Comparison of ENCODE assay signal across 7 cellular contexts in the genomic region with DNA sequence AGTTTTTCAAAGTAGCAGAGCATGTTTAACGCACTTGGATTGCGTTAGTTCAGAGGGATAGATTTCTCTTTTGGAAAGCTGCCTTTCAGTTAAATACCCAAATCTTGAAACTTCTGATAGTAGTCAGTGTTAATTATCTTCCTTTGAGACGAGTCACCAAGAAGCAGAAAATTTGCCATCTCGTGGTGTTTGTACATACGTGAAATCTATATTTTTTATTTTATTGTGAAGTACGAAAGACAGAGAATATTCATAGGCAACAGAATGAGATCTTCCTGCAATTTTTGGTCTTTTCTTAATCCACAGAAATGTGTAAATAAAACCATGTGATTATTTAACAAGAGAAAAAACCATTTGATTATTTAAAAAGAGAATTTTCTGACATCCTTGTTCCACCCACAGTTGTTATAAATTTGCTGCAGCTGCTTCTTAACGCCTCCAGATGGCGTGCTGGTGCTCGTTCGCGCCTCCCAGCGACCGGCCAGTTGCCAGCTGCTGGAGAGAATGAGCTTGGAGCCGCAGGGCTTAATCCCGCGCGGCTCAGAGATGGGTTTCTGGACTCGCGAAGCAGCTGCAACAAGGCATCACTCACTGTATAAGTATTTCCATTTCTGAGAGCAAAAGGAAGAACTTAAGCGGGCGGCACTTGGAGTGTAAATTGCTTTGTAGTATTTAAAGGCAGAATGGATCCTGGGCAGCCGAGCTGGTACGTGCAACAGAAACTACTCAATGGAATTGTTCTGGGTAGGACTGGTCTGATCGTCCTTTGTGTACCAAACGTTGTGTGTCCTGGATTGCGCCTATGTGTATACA. TPM values are rescaled to one million over a fixed set of nuclear protein-coding genes. Genes with fewer than 3 reads are reported as not detected.
DNase-seq lines count a peak whose midpoint lies in the region; ATAC-seq, FAIRE-seq and TF ChIP-seq lines count a peak whose summit lies in the region.

No MANE protein-coding gene starts in this region.

- TF ChIP-seq CTCF in GM12872 (IDR thresholded peaks at IDR 0.05; ENCODE audit: insufficient read depth, low read depth, low read length), result peak; percentile 86
- peak; percentile 89 to 93 for TF ChIP-seq CTCF in GM23338 (conservative IDR thresholded peaks at IDR 0.05; ENCODE audit: low read depth in 2 of 2)
- TF ChIP-seq CTCF in OCI-LY3 (IDR thresholded peaks at IDR 0.05; ENCODE audit: low read depth, low read length), result peak; percentile 94
- peak; percentile 98 for TF ChIP-seq CTCF in astrocyte (IDR thresholded peaks at IDR 0.05; ENCODE audit: insufficient read depth, low read depth, low read length)

- H3K27me3 ChIP-seq in GM23338 (ENCODE audit: insufficient read depth) (peaks cover 7% of the 10 kb centered on the region), OCI-LY3 (ENCODE audit: low read depth, low read length) (no peaks in the 10 kb centered on the region), astrocyte (ENCODE audit: insufficient read depth, low read length) (no peaks in the 10 kb centered on the region)

- no peaks in the 10 kb centered on the region for H3F3A ChIP-seq in GM23338 (replicated peaks; ENCODE audit: low read depth)

- H3K4me1 Mint-ChIP-seq in GM23338, result peaks cover 12% of the 10 kb centered on the region
- no peaks in the 10 kb centered on the region for H3K4me1 Mint-ChIP-seq in astrocyte (ENCODE audit: low read depth, unreplicated experiment)

- no peak overlapping the region for H3K27ac ChIP-seq in GM23338 (ENCODE audit: low read depth)
- no peak overlapping the region for H3K27ac ChIP-seq in OCI-LY3 (ENCODE audit: low read length)
- no peak overlapping the region for H3K27ac ChIP-seq in astrocyte (ENCODE audit: low read depth, low read length)

- H2AFZ ChIP-seq in GM23338 (peak overlapping the region; percentile 57), OCI-LY3 (ENCODE audit: low read depth, low read length) (peak overlapping the region; percentile 89), astrocyte (ENCODE audit: low read depth, low read length) (peak overlapping the region; percentile 84)

- TF ChIP-seq EP300 in Ishikawa (IDR thresholded peaks at IDR 0.05; ENCODE audit: borderline replicate concordance), result no peak

- no peaks in the 10 kb centered on the region for H3K36me3 Mint-ChIP-seq in GM23338 (ENCODE audit: low read depth)
- H3K36me3 Mint-ChIP-seq in astrocyte (ENCODE audit: low read depth, unreplicated experiment), result no peaks in the 10 kb centered on the region

- peak overlapping the region; percentile 69 for H3K4me2 ChIP-seq in GM23338
- H3K4me2 ChIP-seq in OCI-LY3 (ENCODE audit: low read length), result peak overlapping the region; percentile 90
- peak overlapping the region; percentile 90 for H3K4me2 ChIP-seq in astrocyte (ENCODE audit: low read length)

- no peak for FAIRE-seq in astrocyte (lab: Jason Lieb, UNC)

- H3K4me1 ChIP-seq in GM23338 (ENCODE audit: insufficient read depth) (peaks cover 7% of the 10 kb centered on the region; the same call in 1 of the 2 replicates), OCI-LY3 (ENCODE audit: low read length) (no peaks in the 10 kb centered on the region), astrocyte (ENCODE audit: insufficient read depth, low read length) (no peaks in the 10 kb centered on the region)

- H3K9me3 ChIP-seq in OCI-LY3 (ENCODE audit: insufficient read depth, low read length), result no peaks in the 10 kb centered on the region
- H3K9me3 ChIP-seq in astrocyte (ENCODE audit: insufficient read depth, low read depth, low read length), result no peaks in the 10 kb centered on the region

- peaks cover 1% of the 10 kb centered on the region for H3K27me3 Mint-ChIP-seq in GM23338 (ENCODE audit: insufficient read depth, low read depth, poor library complexity)
- no peaks in the 10 kb centered on the region for H3K27me3 Mint-ChIP-seq in astrocyte (ENCODE audit: low read depth, unreplicated experiment)

- H3K36me3 ChIP-seq in GM23338 (ENCODE audit: insufficient read depth) (no peaks in the 10 kb centered on the region), OCI-LY3 (replicated peaks; ENCODE audit: low read depth, low read length) (no peaks in the 10 kb centered on the region), astrocyte (ENCODE audit: insufficient read depth, low read length) (no peaks in the 10 kb centered on the region)

- no peaks in the 10 kb centered on the region for H3K9me3 Mint-ChIP-seq in GM23338
- no peaks in the 10 kb centered on the region for H3K9me3 Mint-ChIP-seq in astrocyte (ENCODE audit: unreplicated experiment)

- H3K27ac Mint-ChIP-seq in GM23338 (no peak overlapping the region), astrocyte (ENCODE audit: unreplicated experiment) (no peak overlapping the region)

- H3K79me2 ChIP-seq in GM23338 (replicated peaks; ENCODE audit: insufficient read depth) (no peaks in the 10 kb centered on the region), OCI-LY3 (ENCODE audit: low read length) (no peaks in the 10 kb centered on the region), astrocyte (ENCODE audit: insufficient read depth, low read length) (no peaks in the 10 kb centered on the region)

- peak overlapping the region; percentile 70 for H3K4me3 Mint-ChIP-seq in GM23338
- H3K4me3 Mint-ChIP-seq in astrocyte (ENCODE audit: unreplicated experiment), result peak overlapping the region; percentile 69

- peak; percentile 98 for ATAC-seq in GM23338
- ATAC-seq in sciatic nerve, result peak; percentile 87

- DNase-seq in GM23338 (ENCODE audit: low spot score) (peak; percentile 89), astrocyte (ENCODE audit: low read depth) (peak; percentile 61), hippocampal formation (lab: John Stamatoyannopoulos, UW) (peak; percentile 74 to 83), sciatic nerve (ENCODE audit: low spot score) (peak; percentile 82)

- intact Hi-C loops in sciatic nerve (cut with DNase I), result no loop called here

- peak; percentile 67 for TF ChIP-seq RAD21 in Ishikawa (IDR thresholded peaks at IDR 0.05; ENCODE audit: low read depth)

- H4K20me1 ChIP-seq in GM23338 (replicated peaks; ENCODE audit: insufficient read depth) (no peaks in the 10 kb centered on the region), OCI-LY3 (ENCODE audit: insufficient read depth, low read length) (no peaks in the 10 kb centered on the region), astrocyte (ENCODE audit: insufficient read depth, low read length) (no peaks in the 10 kb centered on the region)

- H3K9ac ChIP-seq in OCI-LY3 (ENCODE audit: low read length) (peak overlapping the region; percentile 29), astrocyte (ENCODE audit: low read length) (peak overlapping the region; percentile 48)

- H3K9me2 ChIP-seq in GM23338 (ENCODE audit: insufficient read depth), result no peaks in the 10 kb centered on the region

- H3K4me3 ChIP-seq in GM23338, result peak overlapping the region; percentile 40
- H3K4me3 ChIP-seq in OCI-LY3 (ENCODE audit: low read length), result peak overlapping the region; percentile 79
- peak overlapping the region; percentile 60 for H3K4me3 ChIP-seq in astrocyte (ENCODE audit: insufficient read depth, low read depth, low read length)

TF ChIP-seq in GM23338, 12 proteins besides CTCF, POLR2A, EP300 and RAD21 (continues in another document):
- TF ChIP-seq ZNF114 (CRISPR knock-in tag; IDR thresholded peaks at IDR 0.05), result no peak
- no peak for TF ChIP-seq CREB1 (CRISPR knock-in tag; IDR thresholded peaks at IDR 0.05; ENCODE audit: low read depth)
- no peak for TF ChIP-seq POLR2AphosphoS5 (IDR thresholded peaks at IDR 0.05; ENCODE audit: low read depth)
- no peak for TF ChIP-seq EZH2 (IDR thresholded peaks at IDR 0.05; ENCODE audit: low read depth, unreplicated experiment)
- no peak for TF ChIP-seq ZNF331 (CRISPR knock-in tag; IDR thresholded peaks at IDR 0.05; ENCODE audit: low read depth)
- TF ChIP-seq STAT1 (IDR thresholded peaks at IDR 0.05; ENCODE audit: unreplicated experiment), result no peak
- TF ChIP-seq NANOG (IDR thresholded peaks at IDR 0.05; ENCODE audit: borderline replicate concordance), result no peak
- no peak for TF ChIP-seq EZH2phosphoT487 (IDR thresholded peaks at IDR 0.05; ENCODE audit: unreplicated experiment)

TF ChIP-seq in Ishikawa, 13 proteins besides CTCF, POLR2A, EP300 and RAD21:
- peak; percentile 43; the same call in 1 of the 2 replicates for TF ChIP-seq NFIC (IDR thresholded peaks at IDR 0.05)
- TF ChIP-seq, protein P1, sequence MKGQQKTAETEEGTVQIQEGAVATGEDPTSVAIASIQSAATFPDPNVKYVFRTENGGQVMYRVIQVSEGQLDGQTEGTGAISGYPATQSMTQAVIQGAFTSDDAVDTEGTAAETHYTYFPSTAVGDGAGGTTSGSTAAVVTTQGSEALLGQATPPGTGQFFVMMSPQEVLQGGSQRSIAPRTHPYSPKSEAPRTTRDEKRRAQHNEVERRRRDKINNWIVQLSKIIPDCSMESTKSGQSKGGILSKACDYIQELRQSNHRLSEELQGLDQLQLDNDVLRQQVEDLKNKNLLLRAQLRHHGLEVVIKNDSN (IDR thresholded peaks at IDR 0.05), result no peak
- TF ChIP-seq CEBPB (IDR thresholded peaks at IDR 0.05), result no peak
- TF ChIP-seq CREB1 (IDR thresholded peaks at IDR 0.05; ENCODE audit: low read depth), result no peak
- TF ChIP-seq ZBTB7A (IDR thresholded peaks at IDR 0.05; ENCODE audit: low read depth), result no peak
- TF ChIP-seq, protein P2, sequence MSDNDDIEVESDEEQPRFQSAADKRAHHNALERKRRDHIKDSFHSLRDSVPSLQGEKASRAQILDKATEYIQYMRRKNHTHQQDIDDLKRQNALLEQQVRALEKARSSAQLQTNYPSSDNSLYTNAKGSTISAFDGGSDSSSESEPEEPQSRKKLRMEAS (IDR thresholded peaks at IDR 0.05), result peak; percentile 42; the same call in 1 of the 2 replicates

RNA-seq across cellular contexts. Expression of a gene that starts 10.5 kb away (rescaled TPM):
- 1.7 and 3.2 TPM in 2 replicates for total RNA-seq in GM23338 (2014; rRNA removed; shearing (Covaris generic))
- 0.90 and 1.2 TPM in 2 replicates for polyA plus RNA-seq in GM23338 (2016; fragmentation: Nextera tagmentation; extraction: Ambion mirVana)
- 0.07 TPM in 1 of 2 replicates, not detected in the other for total RNA-seq in astrocyte
- not detected for total RNA-seq in sciatic nerve
